ENCODE assay signal across 13 cellular contexts in genomic region chr7:45217358-45217757, GRCh38. TPM values are rescaled to one million over a fixed set of nuclear protein-coding genes. Genes with fewer than 3 reads are reported as not detected.
DNase-seq lines count a peak whose midpoint lies in the region; ATAC-seq and TF ChIP-seq lines count a peak whose summit lies in the region.
"Had no signal": no experiment of that assay in that cellular context is flagged by ENCODE, and none has a peak within 500 bp of the region (broad histone marks: within the 10 kb centered on the region; RNA-seq: fewer than 3 reads in every experiment).

No MANE protein-coding gene starts in this region.

- no peak overlapping the region for H3K4me3 ChIP-seq in epithelial cell of esophagus (ENCODE audit: low read length)
- no peak overlapping the region for H3K4me3 ChIP-seq in osteoblast (ENCODE audit: insufficient read depth, low read length)
- no peak overlapping the region for H3K4me3 ChIP-seq in body of pancreas
- H3K4me3 ChIP-seq: ovary had no signal

- no peak overlapping the region for H3K4me2 ChIP-seq in osteoblast (ENCODE audit: insufficient read depth, low read length)

- WGBS in body of pancreas, 2 donors = 36 to 65% methylated on average over 4 to 6 of the region's 6 CpGs

- H3K27ac ChIP-seq in osteoblast (ENCODE audit: low read depth, low read length) (no peak overlapping the region), body of pancreas (no peak overlapping the region)
- H3K27ac ChIP-seq: ovary had no signal

- intact Hi-C loops in body of pancreas (cut with DNase I) = no loop called here

- H3K27me3 ChIP-seq in osteoblast (ENCODE audit: insufficient read depth, low read length) (peaks cover 20% of the 10 kb centered on the region), body of pancreas (no peaks in the 10 kb centered on the region)
- H3K27me3 ChIP-seq: ovary had no signal

- H3K4me1 ChIP-seq in osteoblast (ENCODE audit: insufficient read depth, low read length) = no peaks in the 10 kb centered on the region
- H3K4me1 ChIP-seq in body of pancreas = no peaks in the 10 kb centered on the region

- H3K9me3 ChIP-seq in osteoblast (ENCODE audit: low read depth, low read length) (no peaks in the 10 kb centered on the region), body of pancreas (no peaks in the 10 kb centered on the region)
- H3K9me3 ChIP-seq: ovary had no signal

- H4K20me1 ChIP-seq in osteoblast (ENCODE audit: insufficient read depth, low read length) = no peaks in the 10 kb centered on the region

- peak; percentile 49 for DNase-seq in DMS53 (lab: John Stamatoyannopoulos, UW)
- DNase-seq in DMS53 treated with DMSO at 0.1 percent for 48 hours (lab: John Stamatoyannopoulos, UW; ENCODE audit: unreplicated experiment) = no peak
- peak; percentile 53 for DNase-seq in NCI-H82 treated with DMSO at 0.1 percent for 48 hours (lab: John Stamatoyannopoulos, UW; ENCODE audit: unreplicated experiment)
- peak; percentile 20 for DNase-seq in epithelial cell of esophagus (ENCODE audit: low read depth)
- DNase-seq in osteoblast (ENCODE audit: insufficient read length, low spot score, missing footprints) = no peak
- DNase-seq in body of pancreas = no peak
- DNase-seq: activated CD4-positive, CD25-positive, alpha-beta regulatory T cell; glutamatergic neuron; GOT3; NCI-H345; ovary had no signal

- H3K36me3 ChIP-seq in osteoblast (ENCODE audit: insufficient read depth, low read length) (no peaks in the 10 kb centered on the region), body of pancreas (replicated peaks in 1 of 2; ENCODE audit: insufficient read depth in 1 of 2, low read depth in 2 of 2) (no peaks in the 10 kb centered on the region)
- H3K36me3 ChIP-seq: ovary had no signal

- no peak for TF ChIP-seq POLR2A in body of pancreas (IDR thresholded peaks at IDR 0.05)

- ATAC-seq in HG03139 (IDR thresholded peaks at IDR 0.05; ENCODE audit: unreplicated experiment) (no peak), GM21526 (IDR thresholded peaks at IDR 0.05; ENCODE audit: low FRiP score, unreplicated experiment) (no peak), body of pancreas (no peak)

- H3K79me2 ChIP-seq in osteoblast (ENCODE audit: insufficient read depth, low read length) = no peaks in the 10 kb centered on the region

- no peak overlapping the region for H2AFZ ChIP-seq in osteoblast (ENCODE audit: low read length)

- peak; percentile 52 for TF ChIP-seq CTCF in epithelial cell of esophagus (IDR thresholded peaks at IDR 0.05; ENCODE audit: insufficient read depth, low read depth, low read length, missing control alignments)
- peak; percentile 54 for TF ChIP-seq CTCF in osteoblast (IDR thresholded peaks at IDR 0.05; ENCODE audit: extremely low read depth, low read depth, low read length)
- TF ChIP-seq CTCF in body of pancreas (IDR thresholded peaks at IDR 0.05) = peak in 1 of 7 experiments; percentile 14

RNA-seq across cellular contexts. Expression of gene RAMP3, which starts 59.8 kb away (rescaled TPM):
- not detected in 2 replicates for total RNA-seq in osteoblast
- total RNA-seq in body of pancreas = 10 to 100 TPM; 14.0 to 23.1 TPM

Comparison
In these comparisons a context has a peak if more than half of its experiments do, and no peak if none do; other contexts are left out.
1. DNase-seq: peak in DMS53 (single experiment), NCI-H82 treated with DMSO at 0.1 percent for 48 hours (single experiment) and epithelial cell of esophagus (single experiment); none in DMS53 treated with DMSO at 0.1 percent for 48 hours (single experiment), osteoblast (single experiment) and body of pancreas (0 of 4).
2. RNA of gene RAMP3, which starts 59.8 kb away (total RNA-seq): 14.0 to 23.1 TPM in body of pancreas; not detected in osteoblast; every median in the first group is over 10 times any median in the second.